Comparison of ENCODE assay signal across 6 cellular contexts in the genomic region with DNA sequence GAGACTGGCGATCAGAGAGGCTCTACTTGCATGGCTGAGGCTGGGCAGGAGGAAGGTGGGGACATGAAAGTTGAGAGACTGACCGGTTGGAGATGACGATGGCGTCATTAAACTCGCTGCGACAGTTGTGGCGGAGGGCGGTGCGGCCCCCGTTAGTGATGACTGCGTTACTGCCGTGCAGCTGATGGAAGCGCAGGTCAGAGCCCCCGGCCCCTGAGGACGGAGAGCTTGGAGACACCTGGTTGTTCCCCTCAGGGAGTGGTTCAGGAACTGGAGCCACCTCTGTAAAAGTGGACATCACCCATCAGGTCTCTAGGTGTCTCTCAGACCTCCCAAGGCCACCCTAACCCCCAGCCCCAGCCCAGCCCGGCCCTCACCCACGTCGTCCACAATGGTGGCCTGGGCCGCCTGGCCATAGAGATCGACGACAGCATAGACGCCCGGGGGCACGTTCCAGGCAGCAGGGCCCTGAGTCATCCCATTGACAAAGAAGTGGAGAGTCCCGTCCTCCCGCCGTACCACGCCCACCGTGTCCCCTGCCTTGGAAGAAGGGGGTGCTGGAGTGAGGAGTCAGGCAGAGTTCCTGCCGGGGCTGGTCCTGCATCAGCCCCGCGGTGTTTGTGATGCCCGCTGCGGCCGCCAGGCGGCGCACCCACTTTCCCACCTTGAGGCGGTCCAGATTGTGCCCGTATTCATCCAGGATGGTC. TPM values are rescaled to one million over a fixed set of nuclear protein-coding genes. Genes with fewer than 3 reads are reported as not detected.
DNase-seq lines count a peak whose midpoint lies in the region; ATAC-seq, FAIRE-seq and TF ChIP-seq lines count a peak whose summit lies in the region.

No MANE protein-coding gene starts in this region.

- no peak for FAIRE-seq in H54 (lab: Jason Lieb, UNC)

- peaks cover 0 to 44% (median 13%) of the 10 kb centered on the region in 4 donors for H3K36me3 ChIP-seq in right lobe of liver
- H3K36me3 ChIP-seq in uterus: no peaks in the 10 kb centered on the region

- H3K4me1 ChIP-seq in right lobe of liver: peaks cover 0 to 6% (median 3%) of the 10 kb centered on the region in 4 donors
- no peaks in the 10 kb centered on the region for H3K4me1 ChIP-seq in uterus

- no peak overlapping the region for H3K4me3 ChIP-seq in right lobe of liver
- H3K4me3 ChIP-seq in uterus: no peak overlapping the region

- intact Hi-C loops in right lobe of liver (cut with DNase I) (no loop called here), uterus (cut with DNase I; ENCODE audit: low total_unique reads) (no loop called here)

- DNase-seq in activated effector memory CD4-positive, alpha-beta T cell treated with Interleukin-2 at 50 U/mL for 16 hours: peak; percentile 57
- DNase-seq in right lobe of liver (no peak), uterus (peak in 1 of 2 donors; percentile 58), SW 1271 (lab: John Stamatoyannopoulos, UW) (no peak), H54 (ENCODE audit: insufficient read length, low spot score) (no peak)

- no peaks in the 10 kb centered on the region for H3K9me3 ChIP-seq in right lobe of liver
- H3K9me3 ChIP-seq in uterus: no peaks in the 10 kb centered on the region

- peak; percentile 22 to 46 (median 34) for ATAC-seq in right lobe of liver

- H3K27ac ChIP-seq in right lobe of liver (no peak overlapping the region), uterus (no peak overlapping the region)

- no peak for TF ChIP-seq POLR2A in right lobe of liver (IDR thresholded peaks at IDR 0.05)
- no peak for TF ChIP-seq POLR2A in uterus (IDR thresholded peaks at IDR 0.05)
- TF ChIP-seq POLR2A in H54 (IDR thresholded peaks at IDR 0.05; ENCODE audit: low read depth, low read length): no peak

- peak; percentile 96 for TF ChIP-seq CTCF in LNCAP (IDR thresholded peaks at IDR 0.05)
- peak; percentile 51 to 64 (median 58) for TF ChIP-seq CTCF in right lobe of liver (IDR thresholded peaks at IDR 0.05)
- peak; percentile 56 to 75 (median 66) for TF ChIP-seq CTCF in uterus (IDR thresholded peaks at IDR 0.05)

- 97% methylated on average over 5 of the region's 39 CpGs for WGBS in right lobe of liver (ENCODE audit: insufficient coverage, low coverage, low lambda C conversion rate, missing lambda C conversion rate)

- H3K27me3 ChIP-seq in right lobe of liver (no peaks in the 10 kb centered on the region), uterus (no peaks in the 10 kb centered on the region)

RNA-seq across cellular contexts. Expression of a gene that starts 5.3 kb away (rescaled TPM):
- total RNA-seq in right lobe of liver (10 to 100 TPM in 4 of 6 experiments, 1 to 10 TPM in 2; 4.2 to 22.1 (median 10.8) TPM), uterus (10 to 100 TPM; 12.4 to 64.7 (median 34.1) TPM)

RNA-seq across cellular contexts. Expression of a gene that starts 8.7 kb away (rescaled TPM):
- total RNA-seq in right lobe of liver (10 to 100 TPM; 22.0 to 48.1 (median 23.2) TPM), uterus (10 to 100 TPM; 34.0 to 68.3 (median 43.9) TPM)

RNA-seq across cellular contexts. Expression of a gene that starts 12.4 kb away (rescaled TPM):
- total RNA-seq in right lobe of liver (1 to 10 TPM; 1.6 to 6.8 (median 2.7) TPM), uterus (10 to 100 TPM in 1 of 4 donors, 1 to 10 TPM in 2, under 1 TPM in 1; 0.29 to 11.2 (median 1.7) TPM)

RNA-seq across cellular contexts. Expression of a gene that starts 16.5 kb away (rescaled TPM):
- 100 to 1,000 TPM; 222 to 299 (median 238) TPM for total RNA-seq in right lobe of liver
- total RNA-seq in uterus: 100 to 1,000 TPM in 3 of 4 donors, 10 to 100 TPM in 1; 75.3 to 219 (median 198) TPM

RNA-seq across cellular contexts. Expression of a gene that starts 28.1 kb away (rescaled TPM):
- total RNA-seq in right lobe of liver (1 to 10 TPM; 2.2 to 4.4 (median 2.9) TPM), uterus (10 to 100 TPM in 1 of 4 donors, 1 to 10 TPM in 3; 2.6 to 14.7 (median 7.2) TPM)
